8 cellular contexts compared by ENCODE assay signal in the genomic region with DNA sequence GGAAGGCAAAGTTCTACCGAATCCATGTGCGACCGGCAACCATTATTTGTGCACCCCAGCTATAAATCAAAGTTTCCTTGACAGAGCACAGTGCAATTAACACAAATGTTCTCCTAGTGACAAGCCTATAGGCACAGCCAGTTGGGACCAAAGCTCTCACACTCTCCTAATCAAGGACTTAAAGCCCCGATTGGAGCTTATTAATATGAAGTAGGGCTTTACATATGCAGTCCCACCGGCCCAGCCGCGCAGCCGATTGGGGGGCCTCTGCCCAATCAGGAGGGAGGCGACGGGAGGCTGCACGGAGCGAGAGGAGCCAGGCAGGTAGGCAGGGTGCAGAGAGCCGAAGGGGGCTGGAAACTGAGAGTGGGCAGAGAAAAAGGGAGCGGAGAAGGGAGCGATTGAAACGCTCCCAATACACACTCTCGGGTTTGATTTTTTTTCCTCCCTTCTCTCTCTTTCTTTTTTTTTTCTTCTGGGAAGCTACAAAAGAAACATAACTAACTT.
DNase-seq lines count a peak whose midpoint lies in the region; ATAC-seq lines count a peak whose summit lies in the region.

A gene (minus strand): TSS at position 156 of the 507 bp plus-strand sequence. CDS start 130 bp downstream, at position 26.

- H3K27ac ChIP-seq in duodenal mucosa (ENCODE audit: low read depth, low read length): no peak within 1 kb of the TSS

- no peaks in the 10 kb centered on the region for H3K27me3 ChIP-seq in duodenal mucosa (ENCODE audit: control insufficient read depth in 1 of 2, insufficient read depth in 2 of 2, low read length in 2 of 2)

- no peaks in the 10 kb centered on the region for H3K9me3 ChIP-seq in duodenal mucosa (ENCODE audit: control insufficient read depth in 1 of 2, low read length in 2 of 2)

- peak within 1 kb of the TSS; percentile 66 to 80 for H3K4me3 ChIP-seq in duodenal mucosa (ENCODE audit: low read depth in 1 of 2, low read length in 2 of 2)

- no peaks in the 10 kb centered on the region for H3K36me3 ChIP-seq in duodenal mucosa (ENCODE audit: control insufficient read depth in 1 of 2, insufficient read depth in 2 of 2, low read length in 2 of 2)

- peak within 1 kb of the TSS; percentile 20 to 22 for H3K9ac ChIP-seq in duodenal mucosa (ENCODE audit: low read depth in 1 of 2, low read length in 2 of 2)

- ATAC-seq in GM18868 (IDR thresholded peaks at IDR 0.05; ENCODE audit: unreplicated experiment) (peak; percentile 53), HG03520 (IDR thresholded peaks at IDR 0.05; ENCODE audit: unreplicated experiment) (no peak), HG02973 (IDR thresholded peaks at IDR 0.05; ENCODE audit: unreplicated experiment) (no peak)

- peak; percentile 80 for DNase-seq in NCI-H345 treated with DMSO at 0.1 percent for 48 hours (lab: John Stamatoyannopoulos, UW; ENCODE audit: unreplicated experiment)
- DNase-seq in midbrain (lab: John Stamatoyannopoulos, UW): peak; percentile 7
- DNase-seq in SIG-M5 (lab: John Stamatoyannopoulos, UW): no peak
- no peak for DNase-seq in MV-4-11 (lab: John Stamatoyannopoulos, UW)

- peaks cover 4 to 9% of the 10 kb centered on the region in 2 donors for H3K4me1 ChIP-seq in duodenal mucosa (ENCODE audit: control insufficient read depth in 1 of 2, insufficient read depth in 2 of 2, low read length in 2 of 2)

Comparison
In these comparisons a context has a peak if more than half of its experiments do, and no peak if none do; other contexts are left out.
1. DNase-seq: peak in NCI-H345 treated with DMSO at 0.1 percent for 48 hours (single experiment) and midbrain (single experiment); none in SIG-M5 (single experiment) and MV-4-11 (single experiment).